Comparison of ENCODE assay signal across 8 cellular contexts in the genomic region with DNA sequence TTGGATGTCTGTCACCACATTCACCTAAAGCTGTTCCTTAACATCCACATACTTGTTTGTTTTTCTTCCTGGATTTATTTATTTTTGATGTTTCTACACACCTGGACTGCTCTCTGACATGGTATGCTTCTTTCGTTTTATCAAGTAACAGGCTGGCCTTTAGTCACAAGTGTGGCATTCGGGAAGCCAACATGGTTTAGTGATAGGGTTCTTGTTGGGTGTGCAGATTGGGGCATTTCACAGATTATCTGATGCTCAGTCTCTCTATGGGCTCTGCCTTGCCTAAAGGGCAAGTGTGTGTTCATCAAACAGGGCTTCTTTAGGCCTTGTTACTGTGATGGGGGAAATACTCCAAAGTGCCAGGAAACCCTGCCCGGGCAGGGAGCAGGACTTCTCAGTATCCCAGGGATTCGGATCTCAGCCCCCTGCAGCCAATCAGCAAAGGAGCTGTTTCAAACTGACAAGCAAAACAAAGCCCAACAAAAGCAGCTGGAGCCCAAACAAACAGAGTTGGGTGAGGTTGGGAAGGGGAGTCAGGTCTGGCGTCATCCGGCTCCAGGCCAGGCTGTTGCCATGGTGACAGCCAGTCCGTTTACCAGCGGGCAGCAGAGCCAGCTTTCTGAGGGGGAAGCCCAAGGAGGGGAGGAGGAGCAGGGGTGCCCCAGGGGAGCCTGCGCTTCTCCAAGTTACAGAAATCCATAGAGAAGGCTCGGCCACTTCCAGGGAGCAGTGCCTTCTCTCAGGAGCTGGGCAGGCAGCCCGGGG. TPM values are rescaled to one million over a fixed set of nuclear protein-coding genes. Genes with fewer than 3 reads are reported as not detected.
A peak's percentile ranks its signal among the peaks of the same experiment; 100 is the strongest.
DNase-seq lines count a peak whose midpoint lies in the region; ATAC-seq and TF ChIP-seq lines count a peak whose summit lies in the region.

No MANE protein-coding gene starts in this region.

- H3K27ac Mint-ChIP-seq in nephron progenitor cell, result peak overlapping the region; percentile 87

- no peak overlapping the region for H3K4me3 ChIP-seq in fibroblast of the aortic adventitia (ENCODE audit: low read depth, low read length)

- DNase-seq in ELR (ENCODE audit: low read depth) (peak; percentile 58), RPMI7951 (ENCODE audit: low read depth) (peak; percentile 80), fibroblast of the aortic adventitia (ENCODE audit: low read depth) (peak; percentile 90), nephron progenitor cell (peak; percentile 66), RKO (ENCODE audit: low spot score) (no peak), NOMO-1 treated with dmso at 0.1 percent for 144 hours (lab: John Stamatoyannopoulos, UW; ENCODE audit: unreplicated experiment) (no peak), T-helper 2 cell (no peak)

- ATAC-seq in GM21723 (IDR thresholded peaks at IDR 0.05; ENCODE audit: unreplicated experiment), result no peak

- no peak overlapping the region for H3K4me3 Mint-ChIP-seq in nephron progenitor cell

- no peaks in the 10 kb centered on the region for H3K9me3 Mint-ChIP-seq in nephron progenitor cell

- TF ChIP-seq CTCF in fibroblast of the aortic adventitia (IDR thresholded peaks at IDR 0.05; ENCODE audit: insufficient read depth, low read length) (no peak), nephron progenitor cell (IDR thresholded peaks at IDR 0.05) (no peak)

- H3K4me1 Mint-ChIP-seq in nephron progenitor cell, result peaks cover 35% of the 10 kb centered on the region

- peaks cover 10% of the 10 kb centered on the region for H3K27me3 Mint-ChIP-seq in nephron progenitor cell (ENCODE audit: low read depth, poor library complexity)

- H3K36me3 Mint-ChIP-seq in nephron progenitor cell (ENCODE audit: low read depth), result no peaks in the 10 kb centered on the region

RNA-seq across cellular contexts. Expression of a gene that starts 31.8 kb away (rescaled TPM):
- 6.9 and 7.7 TPM in 2 replicates for total RNA-seq in RPMI7951 (2014; rRNA removed; shearing (Covaris generic))
- total RNA-seq in fibroblast of the aortic adventitia (ENCODE audit: low replicate concordance), result 1.4 and 26.2 TPM in 2 replicates

Comparison
In these comparisons a context has a peak if more than half of its experiments do, and no peak if none do; other contexts are left out.
1. DNase-seq: peak in ELR (single experiment), RPMI7951 (single experiment), fibroblast of the aortic adventitia (single experiment) and nephron progenitor cell (single experiment); none in RKO (single experiment), NOMO-1 treated with dmso at 0.1 percent for 144 hours (single experiment) and T-helper 2 cell (0 of 5).